12 cellular contexts compared by ENCODE assay signal in the genomic region with DNA sequence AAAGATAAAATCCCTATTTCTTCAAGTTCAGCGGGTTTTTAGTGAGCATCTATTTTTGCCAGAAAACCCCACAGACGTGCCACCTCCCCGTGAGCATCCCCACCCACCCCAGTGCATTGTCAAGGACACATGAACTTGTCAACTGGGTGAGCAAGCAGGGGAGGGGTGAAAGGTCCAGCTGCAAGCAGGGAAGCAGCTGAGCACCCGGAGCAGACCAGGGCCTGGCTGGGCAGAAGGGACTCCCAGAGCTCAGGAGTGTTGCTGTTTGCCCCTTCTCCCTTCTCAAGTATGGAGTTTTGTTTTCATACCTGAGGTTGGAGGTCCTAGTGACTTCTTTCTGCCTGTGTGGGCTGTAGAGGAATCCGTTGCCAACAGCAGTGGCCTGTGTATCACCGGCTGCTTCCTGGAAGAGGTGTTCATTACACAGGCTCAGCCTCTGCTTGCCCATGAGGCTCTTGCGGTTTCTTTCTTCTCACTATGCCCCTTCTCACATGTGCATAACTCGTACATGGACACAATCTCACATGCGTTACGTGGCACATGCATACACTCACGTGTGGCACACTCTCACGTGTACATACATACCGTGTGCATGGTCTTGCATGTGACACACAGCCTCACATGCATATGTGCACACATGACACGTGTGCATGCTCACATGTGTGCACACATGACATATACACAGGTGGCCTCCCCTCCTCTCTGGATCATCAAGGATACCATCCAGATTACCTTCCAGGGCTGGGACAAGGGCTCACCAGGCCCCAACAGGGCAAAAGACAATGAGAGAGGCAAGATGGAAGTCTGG.
"Had no signal": no experiment of that assay in that cellular context is flagged by ENCODE, and none has a peak within 500 bp of the region (broad histone marks: within the 10 kb centered on the region; RNA-seq: fewer than 3 reads in every experiment).

No MANE protein-coding gene starts in this region.

- ATAC-seq: heart left ventricle, left ventricle myocardium superior, T-cell had no signal

- H3K4me3 Mint-ChIP-seq: T-cell, type B pancreatic cell had no signal

- H3K4me1 ChIP-seq: right atrium auricular region had no signal

- H3K27ac ChIP-seq: cardiac muscle cell, heart left ventricle, right atrium auricular region, SK-N-MC had no signal

- H3K4me3 ChIP-seq: cardiac muscle cell, heart left ventricle, right atrium auricular region, SK-N-MC, skin epidermis had no signal

- DNase-seq: activated CD4-positive, alpha-beta T cell treated with anti-CD3 and anti-CD28 coated beads for 48 hours; activated T-cell treated with anti-CD3 and anti-CD28 coated beads, Interleukin-2, amount 50 U/mL, for 48 hours; foreskin melanocyte; left ventricle myocardium superior; T-cell had no signal

- H3K36me3 ChIP-seq: cardiac muscle cell, right atrium auricular region had no signal

- H3K9me3 ChIP-seq: heart left ventricle, right atrium auricular region had no signal

- H3K27me3 ChIP-seq: cardiac muscle cell, heart left ventricle, right atrium auricular region had no signal

- FAIRE-seq: keratinocyte had no signal

- H3K9me3 Mint-ChIP-seq: T-cell, type B pancreatic cell had no signal
